In genomic region chr11:3164540-3165151, GRCh38 we compare ENCODE assay signal across 8 cellular contexts. TPM values are rescaled to one million over a fixed set of nuclear protein-coding genes. Genes with fewer than 3 reads are reported as not detected.
DNase-seq lines count a peak whose midpoint lies in the region; ATAC-seq and TF ChIP-seq lines count a peak whose summit lies in the region.

No MANE protein-coding gene starts in this region.

- no TSS peak for BruUV-seq in Caco-2 (replicated peaks; lab: Mats Ljungman, UMichigan)

- H3K36me3 Mint-ChIP-seq in Caco-2 (ENCODE audit: insufficient read depth, unreplicated experiment): no peaks in the 10 kb centered on the region

- H3K27ac Mint-ChIP-seq in Caco-2 (ENCODE audit: unreplicated experiment): no peak overlapping the region

- intact Hi-C loops in Caco-2 (cut with micrococcal nuclease; ENCODE audit: unreplicated experiment): no loop called here
- intact Hi-C loops in Right ventricle myocardium inferior (cut with DNase I): no loop called here
- intact Hi-C loops in posterior cingulate gyrus (cut with DNase I): loop anchor here (5.0 to 10.0 kb wide), 3 partner anchors 37 to 110 kb away; partner anchors contain the start of genes CARS1 and MRGPRG

- H3K4me3 ChIP-seq in Caco-2 (ENCODE audit: low read depth, low read length): peak overlapping the region; percentile 60

- H3K4me1 Mint-ChIP-seq in Caco-2 (ENCODE audit: low read depth, unreplicated experiment): peaks cover 6% of the 10 kb centered on the region

- no peaks in the 10 kb centered on the region for H3K9me3 ChIP-seq in Caco-2

- DNase-seq in Caco-2 (no peak), Right ventricle myocardium inferior (ENCODE audit: missing footprints) (peak; percentile 69), posterior cingulate gyrus (peak in 6 of 10 donors; percentile 8 to 85 (median 48)), T-helper 1 cell (no peak), NCI-H2171 (lab: John Stamatoyannopoulos, UW) (no peak)

- no peaks in the 10 kb centered on the region for H3K4me1 ChIP-seq in Caco-2

- H3K27me3 ChIP-seq in Caco-2 (replicated peaks; ENCODE audit: control insufficient read depth, insufficient read depth, low read length): no peaks in the 10 kb centered on the region

- ATAC-seq in Right ventricle myocardium inferior (no peak), HG03095 (IDR thresholded peaks at IDR 0.05; ENCODE audit: unreplicated experiment) (no peak), GM18498 (IDR thresholded peaks at IDR 0.05; ENCODE audit: unreplicated experiment) (no peak)

- no peaks in the 10 kb centered on the region for H3K36me3 ChIP-seq in Caco-2 (ENCODE audit: control insufficient read depth, insufficient read depth, low read length)

- CTCF ChIA-PET in Caco-2 (lab: Charles Lee): interaction anchor here (1.0 kb wide), 1 partner anchor 114 kb away, joined by 3 read pairs; no protein-coding TSS in a partner anchor

- H3K9me3 Mint-ChIP-seq in Caco-2 (ENCODE audit: unreplicated experiment): no peaks in the 10 kb centered on the region

- no peaks in the 10 kb centered on the region for H3K27me3 Mint-ChIP-seq in Caco-2 (ENCODE audit: insufficient read depth, unreplicated experiment)

- POLR2A ChIA-PET in Caco-2 (lab: Charles Lee): no interaction called here

- TF ChIP-seq CTCF in Caco-2 (IDR thresholded peaks at IDR 0.05; ENCODE audit: insufficient read depth in 1 of 2, low read depth in 1 of 2, low read length in 1 of 2, severe bottlenecking in 1 of 2, unreplicated experiment in 1 of 2) (no peak), VCaP (conservative IDR thresholded peaks at IDR 0.05) (no peak)

- peak overlapping the region; percentile 72; the same call in 1 of the 2 replicates for H3K27ac ChIP-seq in VCaP

- H3K4me3 Mint-ChIP-seq in Caco-2 (ENCODE audit: unreplicated experiment): peak overlapping the region; percentile 75

RNA-seq across cellular contexts. Expression of gene OSBPL5, which starts 0.5 kb away (rescaled TPM):
- total RNA-seq in Caco-2 (2022) (4.9 and 5.5 TPM in 2 replicates), Right ventricle myocardium inferior (18.4 TPM)

RNA-seq across cellular contexts. Expression of gene MRGPRG, which starts 54.0 kb away (rescaled TPM):
- not detected in 2 replicates for total RNA-seq in Caco-2 (2022)
- not detected for total RNA-seq in Right ventricle myocardium inferior

Comparison
In these comparisons a context has a peak if more than half of its experiments do, and no peak if none do; other contexts are left out.
1. DNase-seq: peak in Right ventricle myocardium inferior (single experiment) and posterior cingulate gyrus (6 of 10); none in Caco-2 (0 of 2), T-helper 1 cell (0 of 5) and NCI-H2171 (single experiment).